12 cellular contexts compared by ENCODE assay signal in the genomic region with DNA sequence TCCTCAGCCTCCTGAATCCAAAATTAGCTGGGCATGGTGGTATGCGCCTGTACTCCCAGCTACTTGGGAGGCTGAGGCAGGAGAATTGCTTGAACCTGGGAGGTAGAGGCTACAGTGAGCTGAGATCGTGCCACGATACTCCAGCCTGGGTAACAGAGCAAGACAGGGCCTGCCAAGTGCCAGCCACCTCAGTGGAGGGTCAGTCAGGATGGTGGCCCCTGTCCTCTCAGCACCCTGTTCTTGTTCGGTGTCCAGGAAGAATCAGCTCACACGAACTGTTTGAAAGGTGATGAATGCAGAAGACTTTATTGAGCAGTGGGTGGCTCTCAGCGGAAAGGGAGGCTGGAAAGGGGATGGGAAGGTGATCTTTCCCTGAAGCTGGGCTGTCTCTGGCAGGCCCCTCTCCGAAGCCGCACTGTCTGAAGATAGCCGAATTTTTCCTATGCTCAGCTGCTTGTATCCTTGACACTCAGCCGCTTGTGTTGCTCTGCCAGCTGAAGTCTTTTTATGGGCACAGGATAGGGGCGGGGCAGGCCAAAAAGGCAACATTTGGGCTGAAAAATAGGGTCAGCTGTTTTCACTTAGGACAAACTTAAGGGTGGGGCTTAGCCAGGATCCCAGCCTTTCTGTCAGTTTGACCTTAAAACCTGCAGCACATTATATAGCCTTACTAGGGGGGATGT. TPM values are rescaled to one million over a fixed set of nuclear protein-coding genes. Genes with fewer than 3 reads are reported as not detected.
DNase-seq lines count a peak whose midpoint lies in the region; ATAC-seq and TF ChIP-seq lines count a peak whose summit lies in the region.
"Had no signal": no experiment of that assay in that cellular context is flagged by ENCODE, and none has a peak within 500 bp of the region (broad histone marks: within the 10 kb centered on the region; RNA-seq: fewer than 3 reads in every experiment).

No MANE protein-coding gene starts in this region.

- H3K27me3 ChIP-seq in lower lobe of right lung (ENCODE audit: low read depth): no peaks in the 10 kb centered on the region
- no peaks in the 10 kb centered on the region for H3K27me3 ChIP-seq in thoracic aorta (replicated peaks; ENCODE audit: insufficient read depth)
- H3K27me3 ChIP-seq: Peyer's patch had no signal

- H3K27ac ChIP-seq in lower lobe of right lung: peak overlapping the region; percentile 32
- peak overlapping the region; percentile 12 to 27 for H3K27ac ChIP-seq in thoracic aorta

- no peaks in the 10 kb centered on the region for H3K36me3 ChIP-seq in lower lobe of right lung
- no peaks in the 10 kb centered on the region for H3K36me3 ChIP-seq in thoracic aorta

- DNase-seq in HFFc6 (peak; percentile 11), lower lobe of right lung (no peak), thoracic aorta (ENCODE audit: low spot score) (no peak), EL (no peak)
- DNase-seq: DND-41, NCI-H2029 had no signal

- no peaks in the 10 kb centered on the region; the same call in 1 of the 2 replicates for H3K36me3 Mint-ChIP-seq in HFFc6 (ENCODE audit: low read depth)
- H3K36me3 Mint-ChIP-seq in dendritic cell treated with granulocyte-macrophage colony-stimulating factor and Interleukin-4, amounts not matched to agents 40 ng/mL and 50 ng/mL, for 4 days (ENCODE audit: low read depth): peaks cover 35% of the 10 kb centered on the region

- H3K4me3 Mint-ChIP-seq in HFFc6: no peak overlapping the region
- H3K4me3 Mint-ChIP-seq in dendritic cell treated with granulocyte-macrophage colony-stimulating factor and Interleukin-4, amounts not matched to agents 40 ng/mL and 50 ng/mL, for 4 days: peak overlapping the region; percentile 17

- intact Hi-C loops in dendritic cell treated with granulocyte-macrophage colony-stimulating factor and Interleukin-4, amounts not matched to agents 40 ng/mL and 50 ng/mL, for 4 days (cut with micrococcal nuclease): no loop called here
- intact Hi-C loops in lower lobe of right lung (cut with DNase I): no loop called here

- H3K4me1 ChIP-seq in lower lobe of right lung: peaks cover 29% of the 10 kb centered on the region
- peaks cover 19 to 27% of the 10 kb centered on the region in 2 donors for H3K4me1 ChIP-seq in thoracic aorta (ENCODE audit: control insufficient read depth in 1 of 2, low read depth in 2 of 2)

- TF ChIP-seq CTCF in HFFc6 (IDR thresholded peaks at IDR 0.05) (no peak), lower lobe of right lung (IDR thresholded peaks at IDR 0.05) (no peak), thoracic aorta (IDR thresholded peaks at IDR 0.05) (no peak)

- ATAC-seq in lower lobe of right lung (peak; percentile 52 to 69), thoracic aorta (ENCODE audit: insufficient number of reproducible peaks, low FRiP score, low read depth) (no peak), HG03457 (IDR thresholded peaks at IDR 0.05; ENCODE audit: unreplicated experiment) (no peak), HG03280 (IDR thresholded peaks at IDR 0.05; ENCODE audit: unreplicated experiment) (no peak), HG03139 (IDR thresholded peaks at IDR 0.05; ENCODE audit: unreplicated experiment) (no peak)
- ATAC-seq: activated CD4-positive, CD25-positive, alpha-beta regulatory T cell treated with anti-CD3 and anti-CD28 coated beads, Interleukin-2, amount 50 U/mL, for 24 hours had no signal

- no peaks in the 10 kb centered on the region for H3K9me3 ChIP-seq in lower lobe of right lung
- no peaks in the 10 kb centered on the region for H3K9me3 ChIP-seq in thoracic aorta
- H3K9me3 ChIP-seq: Peyer's patch had no signal

- H3K27ac Mint-ChIP-seq in HFFc6: peak overlapping the region; percentile 66
- peak overlapping the region; percentile 77 for H3K27ac Mint-ChIP-seq in dendritic cell treated with granulocyte-macrophage colony-stimulating factor and Interleukin-4, amounts not matched to agents 40 ng/mL and 50 ng/mL, for 4 days

- peaks cover 35% of the 10 kb centered on the region for H3K4me1 Mint-ChIP-seq in HFFc6 (ENCODE audit: low read depth)
- H3K4me1 Mint-ChIP-seq in dendritic cell treated with granulocyte-macrophage colony-stimulating factor and Interleukin-4, amounts not matched to agents 40 ng/mL and 50 ng/mL, for 4 days (ENCODE audit: low read depth): peaks cover 52% of the 10 kb centered on the region

- no peaks in the 10 kb centered on the region for H3K27me3 Mint-ChIP-seq in HFFc6 (ENCODE audit: insufficient read depth)
- H3K27me3 Mint-ChIP-seq in dendritic cell treated with granulocyte-macrophage colony-stimulating factor and Interleukin-4, amounts not matched to agents 40 ng/mL and 50 ng/mL, for 4 days: no peaks in the 10 kb centered on the region

- H3K4me3 ChIP-seq in lower lobe of right lung (no peak overlapping the region), thoracic aorta (peak overlapping the region; percentile 51)
- H3K4me3 ChIP-seq: Peyer's patch had no signal

- H3K9me3 Mint-ChIP-seq in HFFc6: no peaks in the 10 kb centered on the region
- no peaks in the 10 kb centered on the region for H3K9me3 Mint-ChIP-seq in dendritic cell treated with granulocyte-macrophage colony-stimulating factor and Interleukin-4, amounts not matched to agents 40 ng/mL and 50 ng/mL, for 4 days

RNA-seq across cellular contexts. Expression of a gene that starts 50.9 kb away (rescaled TPM):
- 10 to 100 TPM; 39.7 to 49.3 (median 46.6) TPM for total RNA-seq in HFFc6 (2021; fragmentation: NEBNext Ultra II Directional; extraction: Animal tissue kit (Norgen Biotek cat#: 25700))
- total RNA-seq in lower lobe of right lung (39.8 TPM), thoracic aorta (10 to 100 TPM; 21.3 to 32.5 TPM)

Comparison
In these comparisons a context has a peak if more than half of its experiments do, and no peak if none do; other contexts are left out.
1. ATAC-seq: peak in lower lobe of right lung (2 of 2); none in thoracic aorta (single experiment), HG03457 (single experiment), HG03280 (single experiment) and HG03139 (single experiment).